ENCODE assay signal across 2 cellular contexts in the genomic region with DNA sequence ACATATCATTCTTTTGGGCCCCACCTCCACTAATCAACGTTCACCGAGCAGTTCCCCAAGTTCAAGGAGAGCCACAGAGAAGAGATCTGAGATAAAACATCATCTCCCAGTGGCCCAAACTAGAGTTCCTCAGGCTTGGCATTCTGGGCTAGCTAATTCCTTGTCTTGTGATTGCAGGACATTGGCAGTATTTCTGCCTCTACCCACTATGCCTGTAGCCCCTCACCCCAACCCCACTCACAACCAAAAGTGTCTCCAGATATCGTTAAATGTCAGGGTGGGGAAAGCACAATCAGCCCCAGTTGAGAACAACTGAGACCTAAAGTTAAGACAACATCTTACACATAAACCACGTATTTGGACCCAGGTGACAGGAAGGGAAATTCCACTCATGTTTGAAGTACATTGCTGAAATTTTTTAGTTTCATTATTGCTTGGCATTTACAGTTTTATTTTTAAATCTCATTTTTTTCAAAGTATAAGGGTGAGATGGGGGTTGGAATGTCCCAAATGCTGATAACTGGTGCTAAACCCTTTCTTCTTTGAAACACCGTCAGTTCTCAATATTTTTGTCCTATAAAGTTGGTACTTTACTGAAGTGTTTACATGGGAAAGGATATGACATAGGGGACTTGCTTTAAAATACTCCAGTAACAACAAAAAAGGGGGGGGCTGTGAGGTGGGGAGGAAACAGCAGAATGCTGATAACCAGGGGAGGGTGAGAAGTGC.
TF ChIP-seq lines count a peak whose summit lies in the region.

No MANE protein-coding gene starts in this region.

TF ChIP-seq in GM12878, 131 proteins besides CTCF, POLR2A, EP300 and RAD21 (continues in another document):
- peak; percentile 84; the same call in 1 of the 2 replicates for TF ChIP-seq CREM (IDR thresholded peaks at IDR 0.05; ENCODE audit: low read depth)
- TF ChIP-seq, protein P1, sequence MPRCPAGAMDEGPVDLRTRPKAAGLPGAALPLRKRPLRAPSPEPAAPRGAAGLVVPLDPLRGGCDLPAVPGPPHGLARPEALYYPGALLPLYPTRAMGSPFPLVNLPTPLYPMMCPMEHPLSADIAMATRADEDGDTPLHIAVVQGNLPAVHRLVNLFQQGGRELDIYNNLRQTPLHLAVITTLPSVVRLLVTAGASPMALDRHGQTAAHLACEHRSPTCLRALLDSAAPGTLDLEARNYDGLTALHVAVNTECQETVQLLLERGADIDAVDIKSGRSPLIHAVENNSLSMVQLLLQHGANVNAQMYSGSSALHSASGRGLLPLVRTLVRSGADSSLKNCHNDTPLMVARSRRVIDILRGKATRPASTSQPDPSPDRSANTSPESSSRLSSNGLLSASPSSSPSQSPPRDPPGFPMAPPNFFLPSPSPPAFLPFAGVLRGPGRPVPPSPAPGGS (IDR thresholded peaks at IDR 0.05; ENCODE audit: borderline replicate concordance, insufficient read depth, low read depth, low read length, poor library complexity, severe bottlenecking), result peak; percentile 42
- peak in 1 of 2 experiments; percentile 56; a peak in 1 of 4 replicates for TF ChIP-seq ETV6 (conservative IDR thresholded peaks at IDR 0.05 in 1 of 2, IDR thresholded peaks at IDR 0.05 in 1 of 2; ENCODE audit: borderline replicate concordance in 1 of 2, low read depth in 1 of 2)
- TF ChIP-seq JUNB (IDR thresholded peaks at IDR 0.05), result peak; percentile 87
- TF ChIP-seq NBN (IDR thresholded peaks at IDR 0.05), result peak; percentile 82
- TF ChIP-seq, protein P2, sequence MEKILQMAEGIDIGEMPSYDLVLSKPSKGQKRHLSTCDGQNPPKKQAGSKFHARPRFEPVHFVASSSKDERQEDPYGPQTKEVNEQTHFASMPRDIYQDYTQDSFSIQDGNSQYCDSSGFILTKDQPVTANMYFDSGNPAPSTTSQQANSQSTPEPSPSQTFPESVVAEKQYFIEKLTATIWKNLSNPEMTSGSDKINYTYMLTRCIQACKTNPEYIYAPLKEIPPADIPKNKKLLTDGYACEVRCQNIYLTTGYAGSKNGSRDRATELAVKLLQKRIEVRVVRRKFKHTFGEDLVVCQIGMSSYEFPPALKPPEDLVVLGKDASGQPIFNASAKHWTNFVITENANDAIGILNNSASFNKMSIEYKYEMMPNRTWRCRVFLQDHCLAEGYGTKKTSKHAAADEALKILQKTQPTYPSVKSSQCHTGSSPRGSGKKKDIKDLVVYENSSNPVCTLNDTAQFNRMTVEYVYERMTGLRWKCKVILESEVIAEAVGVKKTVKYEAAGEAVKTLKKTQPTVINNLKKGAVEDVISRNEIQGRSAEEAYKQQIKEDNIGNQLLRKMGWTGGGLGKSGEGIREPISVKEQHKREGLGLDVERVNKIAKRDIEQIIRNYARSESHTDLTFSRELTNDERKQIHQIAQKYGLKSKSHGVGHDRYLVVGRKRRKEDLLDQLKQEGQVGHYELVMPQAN (conservative IDR thresholded peaks at IDR 0.05), result peak; percentile 44; the same call in 1 of the 2 replicates
- TF ChIP-seq, protein P3, sequence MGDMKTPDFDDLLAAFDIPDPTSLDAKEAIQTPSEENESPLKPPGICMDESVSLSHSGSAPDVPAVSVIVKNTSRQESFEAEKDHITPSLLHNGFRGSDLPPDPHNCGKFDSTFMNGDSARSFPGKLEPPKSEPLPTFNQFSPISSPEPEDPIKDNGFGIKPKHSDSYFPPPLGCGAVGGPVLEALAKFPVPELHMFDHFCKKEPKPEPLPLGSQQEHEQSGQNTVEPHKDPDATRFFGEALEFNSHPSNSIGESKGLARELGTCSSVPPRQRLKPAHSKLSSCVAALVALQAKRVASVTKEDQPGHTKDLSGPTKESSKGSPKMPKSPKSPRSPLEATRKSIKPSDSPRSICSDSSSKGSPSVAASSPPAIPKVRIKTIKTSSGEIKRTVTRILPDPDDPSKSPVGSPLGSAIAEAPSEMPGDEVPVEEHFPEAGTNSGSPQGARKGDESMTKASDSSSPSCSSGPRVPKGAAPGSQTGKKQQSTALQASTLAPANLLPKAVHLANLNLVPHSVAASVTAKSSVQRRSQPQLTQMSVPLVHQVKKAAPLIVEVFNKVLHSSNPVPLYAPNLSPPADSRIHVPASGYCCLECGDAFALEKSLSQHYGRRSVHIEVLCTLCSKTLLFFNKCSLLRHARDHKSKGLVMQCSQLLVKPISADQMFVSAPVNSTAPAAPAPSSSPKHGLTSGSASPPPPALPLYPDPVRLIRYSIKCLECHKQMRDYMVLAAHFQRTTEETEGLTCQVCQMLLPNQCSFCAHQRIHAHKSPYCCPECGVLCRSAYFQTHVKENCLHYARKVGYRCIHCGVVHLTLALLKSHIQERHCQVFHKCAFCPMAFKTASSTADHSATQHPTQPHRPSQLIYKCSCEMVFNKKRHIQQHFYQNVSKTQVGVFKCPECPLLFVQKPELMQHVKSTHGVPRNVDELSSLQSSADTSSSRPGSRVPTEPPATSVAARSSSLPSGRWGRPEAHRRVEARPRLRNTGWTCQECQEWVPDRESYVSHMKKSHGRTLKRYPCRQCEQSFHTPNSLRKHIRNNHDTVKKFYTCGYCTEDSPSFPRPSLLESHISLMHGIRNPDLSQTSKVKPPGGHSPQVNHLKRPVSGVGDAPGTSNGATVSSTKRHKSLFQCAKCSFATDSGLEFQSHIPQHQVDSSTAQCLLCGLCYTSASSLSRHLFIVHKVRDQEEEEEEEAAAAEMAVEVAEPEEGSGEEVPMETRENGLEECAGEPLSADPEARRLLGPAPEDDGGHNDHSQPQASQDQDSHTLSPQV (IDR thresholded peaks at IDR 0.05), result peak; percentile 25; the same call in 1 of the 2 replicates
- peak; percentile 74 for TF ChIP-seq CREB1 (IDR thresholded peaks at IDR 0.05; ENCODE audit: low read depth)
- TF ChIP-seq, protein P4, sequence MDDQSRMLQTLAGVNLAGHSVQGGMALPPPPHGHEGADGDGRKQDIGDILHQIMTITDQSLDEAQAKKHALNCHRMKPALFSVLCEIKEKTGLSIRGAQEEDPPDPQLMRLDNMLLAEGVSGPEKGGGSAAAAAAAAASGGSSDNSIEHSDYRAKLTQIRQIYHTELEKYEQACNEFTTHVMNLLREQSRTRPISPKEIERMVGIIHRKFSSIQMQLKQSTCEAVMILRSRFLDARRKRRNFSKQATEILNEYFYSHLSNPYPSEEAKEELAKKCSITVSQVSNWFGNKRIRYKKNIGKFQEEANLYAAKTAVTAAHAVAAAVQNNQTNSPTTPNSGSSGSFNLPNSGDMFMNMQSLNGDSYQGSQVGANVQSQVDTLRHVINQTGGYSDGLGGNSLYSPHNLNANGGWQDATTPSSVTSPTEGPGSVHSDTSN (IDR thresholded peaks at IDR 0.05; ENCODE audit: insufficient replicate concordance, low read depth, low read length), result no peak
- 0 out of 2 replicates have a peak, but pooled peaks have one; percentile 27 for TF ChIP-seq YY1 (IDR thresholded peaks at IDR 0.05; ENCODE audit: low read depth, low read length)

TF ChIP-seq in liver, 16 proteins besides CTCF, POLR2A, EP300 and RAD21:
- TF ChIP-seq, protein P5, sequence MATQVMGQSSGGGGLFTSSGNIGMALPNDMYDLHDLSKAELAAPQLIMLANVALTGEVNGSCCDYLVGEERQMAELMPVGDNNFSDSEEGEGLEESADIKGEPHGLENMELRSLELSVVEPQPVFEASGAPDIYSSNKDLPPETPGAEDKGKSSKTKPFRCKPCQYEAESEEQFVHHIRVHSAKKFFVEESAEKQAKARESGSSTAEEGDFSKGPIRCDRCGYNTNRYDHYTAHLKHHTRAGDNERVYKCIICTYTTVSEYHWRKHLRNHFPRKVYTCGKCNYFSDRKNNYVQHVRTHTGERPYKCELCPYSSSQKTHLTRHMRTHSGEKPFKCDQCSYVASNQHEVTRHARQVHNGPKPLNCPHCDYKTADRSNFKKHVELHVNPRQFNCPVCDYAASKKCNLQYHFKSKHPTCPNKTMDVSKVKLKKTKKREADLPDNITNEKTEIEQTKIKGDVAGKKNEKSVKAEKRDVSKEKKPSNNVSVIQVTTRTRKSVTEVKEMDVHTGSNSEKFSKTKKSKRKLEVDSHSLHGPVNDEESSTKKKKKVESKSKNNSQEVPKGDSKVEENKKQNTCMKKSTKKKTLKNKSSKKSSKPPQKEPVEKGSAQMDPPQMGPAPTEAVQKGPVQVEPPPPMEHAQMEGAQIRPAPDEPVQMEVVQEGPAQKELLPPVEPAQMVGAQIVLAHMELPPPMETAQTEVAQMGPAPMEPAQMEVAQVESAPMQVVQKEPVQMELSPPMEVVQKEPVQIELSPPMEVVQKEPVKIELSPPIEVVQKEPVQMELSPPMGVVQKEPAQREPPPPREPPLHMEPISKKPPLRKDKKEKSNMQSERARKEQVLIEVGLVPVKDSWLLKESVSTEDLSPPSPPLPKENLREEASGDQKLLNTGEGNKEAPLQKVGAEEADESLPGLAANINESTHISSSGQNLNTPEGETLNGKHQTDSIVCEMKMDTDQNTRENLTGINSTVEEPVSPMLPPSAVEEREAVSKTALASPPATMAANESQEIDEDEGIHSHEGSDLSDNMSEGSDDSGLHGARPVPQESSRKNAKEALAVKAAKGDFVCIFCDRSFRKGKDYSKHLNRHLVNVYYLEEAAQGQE (IDR thresholded peaks at IDR 0.05), result peak; percentile 31
- TF ChIP-seq, protein P6, sequence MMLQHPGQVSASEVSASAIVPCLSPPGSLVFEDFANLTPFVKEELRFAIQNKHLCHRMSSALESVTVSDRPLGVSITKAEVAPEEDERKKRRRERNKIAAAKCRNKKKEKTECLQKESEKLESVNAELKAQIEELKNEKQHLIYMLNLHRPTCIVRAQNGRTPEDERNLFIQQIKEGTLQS (IDR thresholded peaks at IDR 0.05), result no peak
